In the genomic region with DNA sequence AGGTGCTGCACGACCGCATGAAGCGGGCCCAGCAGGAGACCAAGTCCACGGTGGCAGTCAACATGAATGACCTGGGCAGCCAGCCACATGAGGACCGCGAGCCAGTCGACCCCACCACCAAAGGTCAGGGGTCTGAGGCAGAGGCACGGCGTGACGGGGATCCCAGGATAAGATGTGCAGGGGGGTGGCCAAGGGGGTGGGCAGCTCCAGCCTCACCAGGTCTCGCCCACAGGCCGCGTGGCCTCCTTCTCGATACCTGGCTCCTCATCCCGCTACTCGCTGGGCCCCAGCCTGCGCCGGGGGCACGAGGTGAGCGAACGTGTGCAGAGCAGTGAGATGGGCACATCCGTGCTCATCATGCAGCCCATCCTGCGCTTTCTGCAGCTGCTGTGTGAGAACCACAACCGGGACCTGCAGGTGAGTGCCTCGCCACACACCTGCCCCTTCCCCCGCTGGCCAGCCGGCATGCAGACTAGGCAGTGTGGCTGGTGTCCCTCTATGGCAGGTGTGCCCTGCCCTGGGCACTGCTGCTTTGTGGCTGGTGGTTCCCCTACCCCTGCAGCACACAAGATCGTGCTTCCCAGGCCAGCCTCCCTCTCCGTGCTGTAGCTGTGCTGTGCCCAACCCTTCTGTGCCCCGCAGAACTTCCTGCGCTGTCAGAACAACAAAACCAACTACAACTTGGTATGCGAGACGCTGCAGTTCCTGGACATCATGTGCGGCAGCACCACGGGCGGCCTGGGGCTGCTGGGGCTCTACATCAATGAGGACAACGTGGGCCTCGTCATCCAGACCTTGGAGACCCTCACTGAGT, we compare ENCODE assay signal across 20 cellular contexts. TPM values are rescaled to one million over a fixed set of nuclear protein-coding genes. Genes with fewer than 3 reads are reported as not detected.
DNase-seq lines count a peak whose midpoint lies in the region; ATAC-seq, FAIRE-seq and TF ChIP-seq lines count a peak whose summit lies in the region.
"Had no signal": no experiment of that assay in that cellular context is flagged by ENCODE, and none has a peak within 500 bp of the region (broad histone marks: within the 10 kb centered on the region; RNA-seq: fewer than 3 reads in every experiment).

No MANE protein-coding gene starts in this region.

- in situ Hi-C loops in GM12878 (cut with MboI) = no loop called here

- WGBS in GM12878 (ENCODE audit: insufficient coverage, insufficient replicate concordance, low lambda C conversion rate, missing lambda C conversion rate) = 94% methylated on average over 37 of the region's 38 CpGs

- no peak overlapping the region for H3K4me2 ChIP-seq in GM12878 (ENCODE audit: control insufficient read depth, insufficient read depth)
- H3K4me2 ChIP-seq: A549 had no signal

- no peak overlapping the region for H2AFZ ChIP-seq in GM12878 (ENCODE audit: control insufficient read depth, low read depth, low read length)
- H2AFZ ChIP-seq: GM23248 had no signal

- peak; percentile 35; the same call in 1 of the 2 replicates for TF ChIP-seq POLR2A in GM12878 (IDR thresholded peaks at IDR 0.05; ENCODE audit: low read depth, low read length)

- no peak overlapping the region for H3K4me3 Mint-ChIP-seq in activated naive CD4-positive, alpha-beta T cell treated with anti-CD3 and anti-CD28 coated beads, Interleukin-2, amount 10 ng/mL, durations not matched to agents 7 days and 5 days
- no peak overlapping the region for H3K4me3 Mint-ChIP-seq in Calu3 (ENCODE audit: low read depth, unreplicated experiment)

- RAD21 ChIA-PET in GM12878 (lab: Charles Lee; ENCODE audit: unreplicated experiment) = no interaction called here

- intact Hi-C loops in Calu3 (cut with micrococcal nuclease; ENCODE audit: unreplicated experiment) = no loop called here
- intact Hi-C loops in GM12878 (cut with micrococcal nuclease; ENCODE audit: unreplicated experiment) = no loop called here
- intact Hi-C loops in lower lobe of right lung (cut with DNase I) = no loop called here

- peak overlapping the region; percentile 75 for H3K27ac Mint-ChIP-seq in activated naive CD4-positive, alpha-beta T cell treated with anti-CD3 and anti-CD28 coated beads, Interleukin-2, amount 10 ng/mL, durations not matched to agents 7 days and 5 days
- H3K27ac Mint-ChIP-seq in activated naive CD4-positive, alpha-beta T cell treated with anti-CD3 and anti-CD28 coated beads, Interleukin-2, amount 50 U/mL, for 72 hours = no peak overlapping the region
- no peak overlapping the region for H3K27ac Mint-ChIP-seq in Calu3 (ENCODE audit: unreplicated experiment)

- POLR2A ChIA-PET in GM12878 (lab: Charles Lee) = no interaction called here

- CTCF ChIA-PET in activated naive CD4-positive, alpha-beta T cell treated with anti-CD3 and anti-CD28 coated beads, Interleukin-2, amount 10 ng/mL, durations not matched to agents 7 days and 5 days (lab: Charles Lee) = interaction anchor here (0.7 kb wide), 1 partner anchor 101 kb away, joined by 4 read pairs; no protein-coding TSS in a partner anchor
- CTCF ChIA-PET in Calu3 (lab: Charles Lee) = no interaction called here
- CTCF ChIA-PET in GM12878 (lab: Yijun Ruan, JAX) = no interaction called here

- H3K9ac ChIP-seq in GM12878 (ENCODE audit: control insufficient read depth, insufficient read depth, low read length) = no peak overlapping the region
- H3K9ac ChIP-seq: GM23248 had no signal

- BruUV-seq in Calu3 (replicated peaks; lab: Mats Ljungman, UMichigan) = TSS peak; percentile 63
- TSS peak; percentile 49 for BruUV-seq in GM12878 (replicated peaks; lab: Mats Ljungman, UMichigan)

- no peak for TF ChIP-seq CTCF in Calu3 (IDR thresholded peaks at IDR 0.05; ENCODE audit: unreplicated experiment)
- TF ChIP-seq CTCF in GM12878 (IDR thresholded peaks at IDR 0.05 in 2 of 3, conservative IDR thresholded peaks at IDR 0.05 in 1 of 3; ENCODE audit: control insufficient read depth in 2 of 3, extremely low read depth in 1 of 3, insufficient read depth in 1 of 3, low read depth in 3 of 3, low read length in 3 of 3) = no peak
- no peak for TF ChIP-seq CTCF in lower lobe of right lung (IDR thresholded peaks at IDR 0.05)

- H3K79me2 ChIP-seq in GM12878 (ENCODE audit: control insufficient read depth, insufficient read depth, low read length) = no peaks in the 10 kb centered on the region

- TF ChIP-seq EP300 in GM12878 (IDR thresholded peaks at IDR 0.05; ENCODE audit: borderline replicate concordance in 1 of 2, control insufficient read depth in 1 of 2, low read depth in 2 of 2, low read length in 2 of 2) = no peak

- peaks cover 19% of the 10 kb centered on the region for H3K4me1 Mint-ChIP-seq in activated naive CD4-positive, alpha-beta T cell treated with anti-CD3 and anti-CD28 coated beads, Interleukin-2, amount 10 ng/mL, durations not matched to agents 7 days and 5 days
- H3K4me1 Mint-ChIP-seq in Calu3 (ENCODE audit: low read depth, unreplicated experiment) = no peaks in the 10 kb centered on the region

- H4K20me1 ChIP-seq in GM12878 (ENCODE audit: control insufficient read depth, insufficient read depth) = no peaks in the 10 kb centered on the region

- H3K4me3 ChIP-seq in GM12878 (no peak overlapping the region), lower lobe of right lung (no peak overlapping the region)
- H3K4me3 ChIP-seq: A549, GM23248 had no signal

- no peak for FAIRE-seq in GM12878 (lab: Jason Lieb, UNC)
- FAIRE-seq: A549, GM18507 had no signal

- H3K36me3 Mint-ChIP-seq in activated naive CD4-positive, alpha-beta T cell treated with anti-CD3 and anti-CD28 coated beads, Interleukin-2, amount 10 ng/mL, durations not matched to agents 7 days and 5 days = peaks cover 53% of the 10 kb centered on the region
- H3K36me3 Mint-ChIP-seq in activated naive CD4-positive, alpha-beta T cell treated with anti-CD3 and anti-CD28 coated beads, Interleukin-2, amount 50 U/mL, for 72 hours = peaks cover 5 to 10% of the 10 kb centered on the region in 2 donors
- H3K36me3 Mint-ChIP-seq in Calu3 (ENCODE audit: insufficient read depth, unreplicated experiment) = peaks cover 64% of the 10 kb centered on the region

- no peaks in the 10 kb centered on the region for H3K9me3 Mint-ChIP-seq in activated naive CD4-positive, alpha-beta T cell treated with anti-CD3 and anti-CD28 coated beads, Interleukin-2, amount 10 ng/mL, durations not matched to agents 7 days and 5 days
- no peaks in the 10 kb centered on the region for H3K9me3 Mint-ChIP-seq in activated naive CD4-positive, alpha-beta T cell treated with anti-CD3 and anti-CD28 coated beads, Interleukin-2, amount 50 U/mL, for 72 hours
- no peaks in the 10 kb centered on the region for H3K9me3 Mint-ChIP-seq in Calu3 (ENCODE audit: low read depth, unreplicated experiment)

- SMC1A ChIA-PET in GM12878 (lab: Charles Lee; ENCODE audit: uncharacterized antibody, unreplicated experiment) = interaction anchor here (1.0 kb wide), 1 partner anchor 58 kb away, joined by 3 read pairs; no protein-coding TSS in a partner anchor

- TF ChIP-seq RAD21 in GM12878 (IDR thresholded peaks at IDR 0.05; ENCODE audit: insufficient read depth, low read depth, low read length) = no peak

- H3K27me3 ChIP-seq in GM12878 (replicated peaks in 1 of 2; ENCODE audit: control insufficient read depth in 2 of 2, insufficient read depth in 2 of 2, low read length in 1 of 2) (no peaks in the 10 kb centered on the region), lower lobe of right lung (ENCODE audit: low read depth) (no peaks in the 10 kb centered on the region)

- H3K4me1 ChIP-seq in GM12878 (ENCODE audit: control insufficient read depth, insufficient read depth, low read length) (no peaks in the 10 kb centered on the region), lower lobe of right lung (no peaks in the 10 kb centered on the region)
- H3K4me1 ChIP-seq: A549 had no signal

- no peaks in the 10 kb centered on the region for H3K9me3 ChIP-seq in GM12878 (replicated peaks; ENCODE audit: control insufficient read depth, insufficient read depth, low read length)
- no peaks in the 10 kb centered on the region for H3K9me3 ChIP-seq in lower lobe of right lung
- H3K9me3 ChIP-seq: A549 had no signal

- H3K36me3 ChIP-seq in GM12878 (ENCODE audit: control insufficient read depth in 2 of 2, insufficient read depth in 2 of 2, low read length in 1 of 2) = peaks cover 7 to 49% of the 10 kb centered on the region in 2 experiments; a peak in 3 of 4 replicates
- peaks cover 99% of the 10 kb centered on the region for H3K36me3 ChIP-seq in lower lobe of right lung

- ATAC-seq in activated naive CD4-positive, alpha-beta T cell treated with anti-CD3 and anti-CD28 coated beads, Interleukin-2, amount 50 U/mL, for 72 hours = no peak
- no peak for ATAC-seq in GM12878
- no peak for ATAC-seq in lower lobe of right lung
- no peak for ATAC-seq in GM18867 (IDR thresholded peaks at IDR 0.05; ENCODE audit: unreplicated experiment)
- ATAC-seq: A549, PC-3 had no signal

- DNase-seq in activated naive CD4-positive, alpha-beta T cell treated with anti-CD3 and anti-CD28 coated beads, Interleukin-2, amount 10 ng/mL, durations not matched to agents 7 days and 5 days = no peak
- no peak for DNase-seq in activated naive CD4-positive, alpha-beta T cell treated with anti-CD3 and anti-CD28 coated beads, Interleukin-2, amount 50 U/mL, for 72 hours (ENCODE audit: low spot score in 2 of 2)
- DNase-seq in Calu3 (no peak), GM12878 (ENCODE audit: low read depth, low spot score) (no peak), lower lobe of right lung (peak; percentile 41), T-helper 1 cell (no peak)
- no peak for DNase-seq in activated effector memory CD4-positive, alpha-beta T cell treated with Interleukin-2 at 50 U/mL for 16 hours
- DNase-seq: C1 segment of cervical spinal cord, DMS 273 treated with DMSO at 0.1 percent for 48 hours, GDM1, GM23248, NCI-H1417 treated with DMSO at 0.1 percent for 48 hours, NCI-H1930, NCI-H2171, NCI-H446 treated with DMSO at 0.1 percent for 48 hours, PC-3, Right ventricle myocardium superior had no signal

- H3K27ac ChIP-seq in GM12878 (ENCODE audit: control insufficient read depth, insufficient read depth) (no peak overlapping the region), lower lobe of right lung (no peak overlapping the region)
- H3K27ac ChIP-seq: A549, GM23248 had no signal

- H3K27me3 Mint-ChIP-seq in activated naive CD4-positive, alpha-beta T cell treated with anti-CD3 and anti-CD28 coated beads, Interleukin-2, amount 10 ng/mL, durations not matched to agents 7 days and 5 days = no peaks in the 10 kb centered on the region
- H3K27me3 Mint-ChIP-seq in Calu3 (ENCODE audit: unreplicated experiment) = no peaks in the 10 kb centered on the region

RNA-seq across cellular contexts. Expression of gene UQCC2, which starts 25.9 kb away (rescaled TPM):
- 100 to 1,000 TPM; 114 to 145 TPM for total RNA-seq in activated naive CD4-positive, alpha-beta T cell treated with anti-CD3 and anti-CD28 coated beads, Interleukin-2, amount 50 U/mL, for 72 hours
- total RNA-seq in Calu3 (2022) = 142 and 145 TPM in 2 replicates
- total RNA-seq in GM12878 (2013; cell fraction: nucleolus; rRNA removed) = 12.7 and 13.3 TPM in 2 replicates
- 40.6 and 44.0 TPM in 2 replicates for total RNA-seq in GM12878 (2014; rRNA removed)
- 54.5 and 60.1 TPM in 2 replicates for total RNA-seq in GM12878 (2014; rRNA removed; fragmentation: Illumina TruSeq; extraction: Trizol)
- 80.6 and 90.2 TPM in 2 replicates for total RNA-seq in GM12878 (2021)
- 7.9 TPM for polyA plus RNA-seq in GM12878 (2011; ENCODE audit: low read depth)
- polyA plus RNA-seq in GM12878 (2011; rRNA removed) = 37.1 and 44.3 TPM in 2 replicates
- polyA plus RNA-seq in GM12878 (2011; cell fraction: cytosol; rRNA removed) = 12.9 and 21.3 TPM in 2 replicates
- polyA plus RNA-seq in GM12878 (2011; cell fraction: nucleus; rRNA removed) = 11.8 and 18.5 TPM in 2 replicates
- 56.3 and 86.6 TPM in 2 replicates for polyA plus RNA-seq in GM12878 (2012)
- 27.3 and 61.8 TPM in 2 replicates for polyA plus RNA-seq in GM12878 (2014; fragmentation: Illumina TruSeq; extraction: Trizol)
- 100 to 1,000 TPM; 433 to 478 TPM for polyA plus RNA-seq in GM12878 (2014; fragmentation: Nextera tagmentation; extraction: Ambion mirVana)
- 43.5 and 44.2 TPM in 2 replicates for polyA plus RNA-seq in GM12878 (2014; rRNA removed)
- polyA plus RNA-seq in GM12878 (2016; fragmentation: Nextera tagmentation; extraction: Ambion mirVana) = 100 to 1,000 TPM; 206 to 230 TPM
- polyA minus RNA-seq in GM12878 (2011; rRNA and poly(A)+ RNA removed) = 6.4 and 8.3 TPM in 2 replicates
- polyA minus RNA-seq in GM12878 (2011; cell fraction: cytosol; rRNA and poly(A)+ RNA removed) = 7.2 and 16.2 TPM in 2 replicates
- polyA minus RNA-seq in GM12878 (2011; cell fraction: nucleus; rRNA and poly(A)+ RNA removed) = 4.1 and 5.9 TPM in 2 replicates
- 39.6 TPM for total RNA-seq in lower lobe of right lung
